ENCODE assay signal across 1 cellular context in genomic region chr20:50335105-50335504, GRCh38.
A peak's percentile ranks its signal among the peaks of the same experiment; 100 is the strongest.
TF ChIP-seq lines count a peak whose summit lies in the region.

No MANE protein-coding gene starts in this region.

TF ChIP-seq in HepG2, 621 proteins besides CTCF, POLR2A, EP300 and RAD21 (continued from another document):
- TF ChIP-seq ZGPAT (CRISPR knock-in tag; IDR thresholded peaks at IDR 0.05) (0 out of 2 replicates have a peak, but pooled peaks have one; percentile 19), AKNA (CRISPR knock-in tag; IDR thresholded peaks at IDR 0.05; ENCODE audit: borderline replicate concordance) (no peak), SALL2 (CRISPR knock-in tag; IDR thresholded peaks at IDR 0.05) (0 out of 2 replicates have a peak, but pooled peaks have one; percentile 47), ZNF260 (CRISPR knock-in tag; IDR thresholded peaks at IDR 0.05; ENCODE audit: borderline replicate concordance, low read depth) (no peak), ZKSCAN8 (CRISPR knock-in tag; IDR thresholded peaks at IDR 0.05; ENCODE audit: borderline replicate concordance) (0 out of 2 replicates have a peak, but pooled peaks have one; percentile 19), TARDBP (CRISPR knock-in tag; IDR thresholded peaks at IDR 0.05) (no peak), PAWR (CRISPR knock-in tag; IDR thresholded peaks at IDR 0.05; ENCODE audit: borderline replicate concordance) (no peak), ZNF446 (CRISPR knock-in tag; IDR thresholded peaks at IDR 0.05) (no peak), HNF4A (CRISPR knock-in tag; IDR thresholded peaks at IDR 0.05) (0 out of 2 replicates have a peak, but pooled peaks have one; percentile 9), ZNF564 (CRISPR knock-in tag; IDR thresholded peaks at IDR 0.05) (no peak), KMT2A (CRISPR knock-in tag; IDR thresholded peaks at IDR 0.05) (no peak), HNRNPH1 (optimal IDR thresholded peaks at IDR 0.05; ENCODE audit: low read depth, low read length) (no peak), ZNF3 (CRISPR knock-in tag; IDR thresholded peaks at IDR 0.05) (no peak), ZFP91 (CRISPR knock-in tag; IDR thresholded peaks at IDR 0.05; ENCODE audit: borderline replicate concordance) (no peak), ZBTB44 (CRISPR knock-in tag; IDR thresholded peaks at IDR 0.05) (no peak), SYNCRIP (IDR thresholded peaks at IDR 0.05; ENCODE audit: insufficient read depth, low read depth, low read length) (no peak), MEF2D (CRISPR knock-in tag; IDR thresholded peaks at IDR 0.05) (no peak), ZNF225 (CRISPR knock-in tag; IDR thresholded peaks at IDR 0.05) (no peak)
TF ChIP-seq in HepG2: peak in this region for 65.
